33 cellular contexts compared by ENCODE assay signal in the genomic region with DNA sequence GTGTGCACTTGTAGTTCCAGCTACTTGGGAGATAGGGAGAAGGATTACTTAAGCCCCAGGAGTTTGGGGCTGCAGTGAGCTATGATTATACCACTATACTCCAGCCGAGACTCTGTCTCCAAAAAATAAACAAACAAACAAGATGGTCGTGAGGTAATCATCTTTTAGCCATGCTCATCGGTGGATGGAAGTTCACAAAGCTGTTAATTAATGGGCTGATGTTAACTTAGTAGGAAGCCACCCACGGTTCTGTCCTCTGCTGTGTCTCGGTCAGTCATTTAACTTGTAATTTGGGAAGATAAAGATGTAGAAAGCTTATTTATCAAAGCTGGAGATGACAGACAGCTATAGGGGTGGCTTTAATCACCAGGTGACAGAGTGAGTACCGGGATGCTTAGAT.
"Had no signal": no experiment of that assay in that cellular context is flagged by ENCODE, and none has a peak within 500 bp of the region (broad histone marks: within the 10 kb centered on the region; RNA-seq: fewer than 3 reads in every experiment).

No MANE protein-coding gene starts in this region.

- H3K9me3 Mint-ChIP-seq: activated B cell treated with CpG ODN at 0.5 μM for 24 hours; activated naive CD8-positive, alpha-beta T cell treated with anti-CD3 and anti-CD28 coated beads, Interleukin-2, amount 10 ng/mL, durations not matched to agents 7 days and 5 days; activated T-helper 2 cell treated with anti-CD3 and anti-CD28 coated beads, Interferon-gamma antibody, Interleukin-2, Interleukin-4, amounts not matched to agents 10 μg/mL and 5 μg/mL and 100 μg/mL, durations not matched to agents 14 hours and 24 hours and 36 hours; central memory CD8-positive, alpha-beta T cell had no signal

- H3K4me1 ChIP-seq: ascending aorta, colonic mucosa had no signal

- H3K27ac ChIP-seq: ascending aorta, cardiac muscle cell, colonic mucosa, PC-9, VCaP had no signal

- DNase-seq: activated B cell treated with CpG ODN at 0.5 μM for 24 hours; activated CD4-positive, alpha-beta T cell treated with anti-CD3 and anti-CD28 coated beads for 48 hours; activated CD4-positive, alpha-beta T cell treated with anti-CD3 and anti-CD28 coated beads, Interleukin-2, amount 50 U/mL, for 4 hours; activated CD4-positive, CD25-positive, alpha-beta regulatory T cell treated with anti-CD3 and anti-CD28 coated beads, Interleukin-2, amount 50 U/mL, for 72 hours; activated CD8-positive, alpha-beta memory T cell treated with anti-CD3 and anti-CD28 coated beads, Interleukin-2, amount 50 U/mL, for 4 hours; activated gamma-delta T cell; activated naive CD8-positive, alpha-beta T cell treated with anti-CD3 and anti-CD28 coated beads, Interleukin-2, amount 10 ng/mL, durations not matched to agents 7 days and 5 days; activated T-cell treated with anti-CD3 and anti-CD28 coated beads for 4 hours; activated T-cell treated with anti-CD3 and anti-CD28 coated beads, Interleukin-2, amount 50 U/mL, for 72 hours; amygdala; colonic mucosa; Kasumi-1; KG1; MG63; NCI-H1048; NCI-H1105 treated with DMSO at 0.1 percent for 48 hours; NCI-H1436; NCI-H1694; NCI-H1930; NCI-H345; NCI-H524 treated with DMSO at 0.1 percent for 48 hours; NK-92 treated with Interleukin-12 subunit alpha and Interleukin-12 subunit beta, amount 100 ng/mL, for 24 hours; PC-9; Right ventricle myocardium superior; SW 1271; T-helper 1 cell; T-helper 2 cell; T-helper 9 cell had no signal

- H2AFZ ChIP-seq: PC-9 had no signal

- H3K9me3 ChIP-seq: ascending aorta, colonic mucosa, MG63 had no signal

- H3K4me2 ChIP-seq: PC-9 had no signal

- H3K4me3 ChIP-seq: ascending aorta, cardiac muscle cell, colonic mucosa, MG63, PC-9 had no signal

- H3K27me3 Mint-ChIP-seq: activated B cell treated with CpG ODN at 0.5 μM for 24 hours; activated naive CD8-positive, alpha-beta T cell treated with anti-CD3 and anti-CD28 coated beads, Interleukin-2, amount 10 ng/mL, durations not matched to agents 7 days and 5 days; central memory CD8-positive, alpha-beta T cell had no signal

- ATAC-seq: activated T-cell treated with anti-CD3 and anti-CD28 coated beads, Interleukin-2, amount 50 U/mL, for 72 hours had no signal

- H3K4me3 Mint-ChIP-seq: activated B cell treated with CpG ODN at 0.5 μM for 24 hours; activated naive CD8-positive, alpha-beta T cell treated with anti-CD3 and anti-CD28 coated beads, Interleukin-2, amount 10 ng/mL, durations not matched to agents 7 days and 5 days; activated T-cell treated with anti-CD3 and anti-CD28 coated beads, Interleukin-2, amount 50 U/mL, for 72 hours; central memory CD8-positive, alpha-beta T cell had no signal

- H3K36me3 ChIP-seq: ascending aorta, cardiac muscle cell, colonic mucosa had no signal

- H3K27ac Mint-ChIP-seq: activated B cell treated with CpG ODN at 0.5 μM for 24 hours; activated naive CD8-positive, alpha-beta T cell treated with anti-CD3 and anti-CD28 coated beads, Interleukin-2, amount 10 ng/mL, durations not matched to agents 7 days and 5 days had no signal
